ENCODE assay signal across 15 cellular contexts in the genomic region with DNA sequence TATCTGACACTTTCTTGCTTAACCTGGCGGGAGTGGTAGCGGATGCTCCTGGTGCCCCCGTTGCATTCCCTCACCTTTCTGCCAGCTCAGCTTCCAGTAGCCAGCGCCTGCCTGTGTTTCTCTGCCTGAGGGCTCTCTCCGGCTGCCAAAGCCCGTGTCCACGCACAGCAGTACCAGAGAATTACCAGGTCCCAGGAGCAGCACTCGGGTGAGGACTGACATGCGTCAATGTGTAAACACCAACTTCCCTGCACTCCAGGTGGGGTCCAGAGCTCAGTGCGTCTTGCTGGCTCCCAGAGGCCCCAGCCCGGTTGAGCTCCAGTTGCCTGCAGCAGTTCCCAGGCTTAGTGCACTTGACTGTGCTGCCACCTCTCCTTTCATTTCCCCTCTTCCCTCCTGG. TPM values are rescaled to one million over a fixed set of nuclear protein-coding genes. Genes with fewer than 3 reads are reported as not detected.
"Had no signal": no experiment of that assay in that cellular context is flagged by ENCODE, and none has a peak within 500 bp of the region (broad histone marks: within the 10 kb centered on the region; RNA-seq: fewer than 3 reads in every experiment).

No MANE protein-coding gene starts in this region.

- H3K27ac Mint-ChIP-seq: activated CD4-positive, alpha-beta memory T cell treated with anti-CD3 and anti-CD28 coated beads for 36 hours; activated CD4-positive, alpha-beta T cell treated with anti-CD3 and anti-CD28 coated beads for 36 hours; activated CD8-positive, alpha-beta memory T cell treated with anti-CD3 and anti-CD28 coated beads, Interleukin-2, amount 10 ng/mL, durations not matched to agents 7 days and 5 days; activated naive CD4-positive, alpha-beta T cell treated with anti-CD3 and anti-CD28 coated beads for 36 hours; activated naive CD8-positive, alpha-beta T cell treated with anti-CD3 and anti-CD28 coated beads, Interleukin-2, amount 50 U/mL, for 24 hours; activated T-helper 2 cell treated with anti-CD3 and anti-CD28 coated beads, Interferon-gamma antibody, Interleukin-2, Interleukin-4, amounts not matched to agents 10 μg/mL and 5 μg/mL and 100 μg/mL, durations not matched to agents 14 hours and 24 hours and 36 hours; nephron; progenitor cell of endocrine pancreas; stimulated activated memory B cell treated with anti-CD40 and anti-IgM and Interleukin-4, amounts not matched to agents 10 μg/mL and 1 μg/mL and 100 μg/mL, for 72 hours had no signal

- H3K27me3 Mint-ChIP-seq: activated CD4-positive, alpha-beta memory T cell treated with anti-CD3 and anti-CD28 coated beads for 36 hours; activated CD8-positive, alpha-beta memory T cell treated with anti-CD3 and anti-CD28 coated beads, Interleukin-2, amount 10 ng/mL, durations not matched to agents 7 days and 5 days had no signal

- H3K4me3 Mint-ChIP-seq: activated CD4-positive, alpha-beta memory T cell treated with anti-CD3 and anti-CD28 coated beads for 36 hours; activated CD4-positive, alpha-beta T cell treated with anti-CD3 and anti-CD28 coated beads for 36 hours; activated CD8-positive, alpha-beta memory T cell treated with anti-CD3 and anti-CD28 coated beads, Interleukin-2, amount 10 ng/mL, durations not matched to agents 7 days and 5 days; activated naive CD4-positive, alpha-beta T cell treated with anti-CD3 and anti-CD28 coated beads for 36 hours; activated naive CD8-positive, alpha-beta T cell treated with anti-CD3 and anti-CD28 coated beads, Interleukin-2, amount 50 U/mL, for 24 hours; nephron; stimulated activated memory B cell treated with anti-CD40 and anti-IgM and Interleukin-4, amounts not matched to agents 10 μg/mL and 1 μg/mL and 100 μg/mL, for 72 hours had no signal

- H3K36me3 Mint-ChIP-seq: activated CD4-positive, alpha-beta memory T cell treated with anti-CD3 and anti-CD28 coated beads for 36 hours; activated CD8-positive, alpha-beta memory T cell treated with anti-CD3 and anti-CD28 coated beads, Interleukin-2, amount 10 ng/mL, durations not matched to agents 7 days and 5 days; stimulated activated memory B cell treated with anti-CD40 and anti-IgM and Interleukin-4, amounts not matched to agents 10 μg/mL and 1 μg/mL and 100 μg/mL, for 72 hours had no signal

- H3K9me3 Mint-ChIP-seq: activated CD4-positive, alpha-beta memory T cell treated with anti-CD3 and anti-CD28 coated beads for 36 hours; activated naive CD4-positive, alpha-beta T cell treated with anti-CD3 and anti-CD28 coated beads for 36 hours; activated naive CD8-positive, alpha-beta T cell treated with anti-CD3 and anti-CD28 coated beads, Interleukin-2, amount 50 U/mL, for 24 hours; activated T-helper 2 cell treated with anti-CD3 and anti-CD28 coated beads, Interferon-gamma antibody, Interleukin-2, Interleukin-4, amounts not matched to agents 10 μg/mL and 5 μg/mL and 100 μg/mL, durations not matched to agents 14 hours and 24 hours and 36 hours; nephron; stimulated activated memory B cell treated with anti-CD40 and anti-IgM and Interleukin-4, amounts not matched to agents 10 μg/mL and 1 μg/mL and 100 μg/mL, for 72 hours had no signal

- DNase-seq: activated CD4-positive, alpha-beta memory T cell treated with anti-CD3 and anti-CD28 coated beads for 36 hours; activated CD4-positive, alpha-beta T cell treated with anti-CD3 and anti-CD28 coated beads for 36 hours; activated CD8-positive, alpha-beta memory T cell treated with anti-CD3 and anti-CD28 coated beads, Interleukin-2, amount 10 ng/mL, durations not matched to agents 7 days and 5 days; activated naive CD4-positive, alpha-beta T cell treated with anti-CD3 and anti-CD28 coated beads for 36 hours; activated naive CD8-positive, alpha-beta T cell treated with anti-CD3 and anti-CD28 coated beads, Interleukin-2, amount 50 U/mL, for 24 hours; activated T-cell treated with anti-CD3 and anti-CD28 coated beads, Interleukin-2, amount 50 U/mL, for 1 hour; aorta; head of caudate nucleus; occipital lobe; stimulated activated CD4-positive, alpha-beta T cell treated with anti-CD3 and anti-CD28 coated beads, Interleukin-12 subunit alpha, Interleukin-12 subunit beta, amount 100 ng/mL, for 4 hours; T-helper 2 cell had no signal

- H3K4me1 Mint-ChIP-seq: activated CD4-positive, alpha-beta T cell treated with anti-CD3 and anti-CD28 coated beads for 36 hours; activated CD8-positive, alpha-beta memory T cell treated with anti-CD3 and anti-CD28 coated beads, Interleukin-2, amount 10 ng/mL, durations not matched to agents 7 days and 5 days; activated naive CD8-positive, alpha-beta T cell treated with anti-CD3 and anti-CD28 coated beads, Interleukin-2, amount 50 U/mL, for 24 hours; nephron; stimulated activated memory B cell treated with anti-CD40 and anti-IgM and Interleukin-4, amounts not matched to agents 10 μg/mL and 1 μg/mL and 100 μg/mL, for 72 hours had no signal

RNA-seq across cellular contexts. Expression of gene CDH13, which starts 54.8 kb away (rescaled TPM):
- total RNA-seq: activated CD4-positive, alpha-beta memory T cell treated with anti-CD3 and anti-CD28 coated beads for 36 hours; activated CD4-positive, alpha-beta T cell treated with anti-CD3 and anti-CD28 coated beads for 36 hours; activated CD8-positive, alpha-beta memory T cell treated with anti-CD3 and anti-CD28 coated beads, Interleukin-2, amount 10 ng/mL, durations not matched to agents 7 days and 5 days; activated naive CD4-positive, alpha-beta T cell treated with anti-CD3 and anti-CD28 coated beads for 36 hours; activated T-helper 2 cell treated with anti-CD3 and anti-CD28 coated beads, Interferon-gamma antibody, Interleukin-2, Interleukin-4, amounts not matched to agents 10 μg/mL and 5 μg/mL and 100 μg/mL, durations not matched to agents 14 hours and 24 hours and 36 hours had no signal
